Comparison of ENCODE assay signal across 9 cellular contexts in the genomic region with DNA sequence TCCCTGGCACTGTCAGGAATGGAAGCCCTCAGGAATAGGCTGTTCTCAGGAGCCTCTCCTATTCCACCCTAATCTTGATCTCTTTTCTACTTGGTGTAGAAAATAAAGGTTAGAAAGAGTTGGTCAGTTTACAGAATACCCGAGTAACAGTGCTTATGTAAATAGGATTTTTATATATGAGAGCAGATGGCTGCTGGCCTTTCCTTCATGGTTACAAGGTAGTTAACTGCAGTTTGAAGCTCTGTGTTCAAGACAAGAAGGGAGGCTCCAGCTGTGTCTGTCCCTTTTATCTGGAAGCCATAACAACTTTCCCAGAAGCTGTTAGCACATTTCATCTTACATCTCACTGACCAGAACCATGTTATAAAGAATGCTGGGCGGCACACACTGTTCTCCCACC.
"Had no signal": no experiment of that assay in that cellular context is flagged by ENCODE, and none has a peak within 500 bp of the region (broad histone marks: within the 10 kb centered on the region; RNA-seq: fewer than 3 reads in every experiment).

No MANE protein-coding gene starts in this region.

- H3K9ac ChIP-seq: GM23248 had no signal

- H3K4me1 ChIP-seq: HAP-1 had no signal

- ATAC-seq: HCT116, HepG2, K562 had no signal

- FAIRE-seq: HepG2, K562 had no signal

- H3K27ac ChIP-seq: GM23248 had no signal

- DNase-seq: GM23248, GOT3, H7, HFFc6, KG1 had no signal

- H3K9me3 ChIP-seq: HAP-1 had no signal

- H3K4me3 ChIP-seq: GM23248, HAP-1, K562 had no signal

- H3K36me3 ChIP-seq: HAP-1 had no signal

- H2AFZ ChIP-seq: GM23248 had no signal
